In the genomic region with DNA sequence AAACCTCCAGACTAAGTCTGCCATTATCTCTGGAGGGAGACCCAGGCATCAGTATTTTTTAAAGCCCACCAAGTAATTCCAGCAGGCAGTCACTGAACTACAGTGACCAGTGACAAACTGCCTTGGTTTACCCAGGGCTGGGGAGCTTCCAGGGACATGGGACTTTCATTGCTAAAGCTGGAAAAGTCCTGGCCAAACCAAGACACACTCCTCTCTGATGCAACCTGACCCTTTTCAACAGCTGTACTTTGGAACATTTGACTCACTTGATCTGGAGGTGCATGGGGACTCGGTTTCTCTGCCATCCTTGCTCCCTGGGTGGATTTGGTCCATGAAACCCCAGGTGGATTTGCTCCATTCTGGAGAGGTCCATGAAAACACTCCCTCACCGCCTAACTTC, we compare ENCODE assay signal across 19 cellular contexts. TPM values are rescaled to one million over a fixed set of nuclear protein-coding genes. Genes with fewer than 3 reads are reported as not detected.
A peak's percentile ranks its signal among the peaks of the same experiment; 100 is the strongest.
DNase-seq lines count a peak whose midpoint lies in the region; ATAC-seq and TF ChIP-seq lines count a peak whose summit lies in the region.
"Had no signal": no experiment of that assay in that cellular context is flagged by ENCODE, and none has a peak within 500 bp of the region (broad histone marks: within the 10 kb centered on the region; RNA-seq: fewer than 3 reads in every experiment).

No MANE protein-coding gene starts in this region.

- no peaks in the 10 kb centered on the region for H3K9me2 ChIP-seq in OCI-LY1 (ENCODE audit: low read depth, low read length)

- peak; percentile 14 for DNase-seq in islet precursor cell
- no peak for DNase-seq in gastrocnemius medialis
- no peak for DNase-seq in NCI-H82 treated with DMSO at 0.1 percent for 48 hours (lab: John Stamatoyannopoulos, UW; ENCODE audit: unreplicated experiment)
- DNase-seq in anterior cingulate cortex (lab: John Stamatoyannopoulos, UW), result no peak
- no peak for DNase-seq in cerebellar cortex (ENCODE audit: low spot score)
- DNase-seq: AML-193; Caco-2; Calu3; CD4-positive, alpha-beta T cell; CD8-positive, alpha-beta T cell; DMS79 treated with DMSO at 0.1 percent for 48 hours; GF-D8 had no signal

- TF ChIP-seq CTCF in OCI-LY1 (IDR thresholded peaks at IDR 0.05; ENCODE audit: low read length) (no peak), gastrocnemius medialis (IDR thresholded peaks at IDR 0.05 in 4 of 5, conservative IDR thresholded peaks at IDR 0.05 in 1 of 5) (no peak)

- H2AFZ ChIP-seq in OCI-LY1 (ENCODE audit: low read length), result no peak overlapping the region

- H3K4me1 ChIP-seq in BLaER1 (peaks cover 79% of the 10 kb centered on the region), OCI-LY1 (ENCODE audit: insufficient read depth, low read length, severe bottlenecking) (peaks cover 82% of the 10 kb centered on the region), gastrocnemius medialis (no peaks in the 10 kb centered on the region)
- H3K4me1 ChIP-seq: A549, Caco-2 had no signal

- no peaks in the 10 kb centered on the region for H3K36me3 ChIP-seq in BLaER1
- no peaks in the 10 kb centered on the region for H3K36me3 ChIP-seq in OCI-LY1 (ENCODE audit: insufficient read depth, low read length)
- H3K36me3 ChIP-seq in gastrocnemius medialis, result no peaks in the 10 kb centered on the region

- H3K4me2 ChIP-seq in BLaER1, result peak overlapping the region; percentile 74
- no peak overlapping the region for H3K4me2 ChIP-seq in OCI-LY1 (ENCODE audit: low read length)
- H3K4me2 ChIP-seq: A549 had no signal

- in situ Hi-C loops in gastrocnemius medialis (cut with MboI; ENCODE audit: low sequenced_read_pairs in 4 of 4), result loop anchor here in 1 of 4 donors (10.0 kb wide), 1 partner anchor 232 kb away; no protein-coding TSS in a partner anchor

- peaks cover 8% of the 10 kb centered on the region; the same call in 1 of the 2 replicates for H3K9me3 ChIP-seq in BLaER1
- H3K9me3 ChIP-seq in OCI-LY1 (ENCODE audit: low read length), result no peaks in the 10 kb centered on the region
- H3K9me3 ChIP-seq in gastrocnemius medialis, result no peaks in the 10 kb centered on the region
- H3K9me3 ChIP-seq: A549, Caco-2 had no signal

- H4K20me1 ChIP-seq in BLaER1, result 0 out of 2 replicates have a peak, but pooled peaks cover 8% of the 10 kb centered on the region
- no peaks in the 10 kb centered on the region for H4K20me1 ChIP-seq in OCI-LY1 (ENCODE audit: insufficient read depth, low read length)

- H3F3A ChIP-seq in OCI-LY1 (ENCODE audit: insufficient read depth, low read length), result peaks cover 12% of the 10 kb centered on the region

- no peak overlapping the region for H3K27ac ChIP-seq in BLaER1
- H3K27ac ChIP-seq in OCI-LY1 (ENCODE audit: low read depth, low read length, poor library complexity, severe bottlenecking), result peak overlapping the region; percentile 94
- no peak overlapping the region for H3K27ac ChIP-seq in gastrocnemius medialis
- H3K27ac ChIP-seq: 22Rv1, A549, C4-2B had no signal

- no peak overlapping the region for H3K4me3 ChIP-seq in BLaER1
- no peak overlapping the region for H3K4me3 ChIP-seq in OCI-LY1 (ENCODE audit: low read depth, low read length, poor library complexity, severe bottlenecking)
- H3K4me3 ChIP-seq in gastrocnemius medialis, result no peak overlapping the region
- H3K4me3 ChIP-seq: A549 had no signal

- TF ChIP-seq POLR2A in gastrocnemius medialis (IDR thresholded peaks at IDR 0.05), result no peak

- H3K9ac ChIP-seq in BLaER1 (no peak overlapping the region), OCI-LY1 (ENCODE audit: low read length) (no peak overlapping the region; the same call in 1 of the 2 replicates)

- ATAC-seq in gastrocnemius medialis (peak; percentile 49 to 74), GM21786 (IDR thresholded peaks at IDR 0.05; ENCODE audit: unreplicated experiment) (no peak)
- ATAC-seq: A549; CD8-positive, alpha-beta T cell had no signal

- intact Hi-C loops in gastrocnemius medialis (cut with DNase I; ENCODE audit: low total_unique reads), result no loop called here

- H3K79me2 ChIP-seq in OCI-LY1 (ENCODE audit: insufficient read depth, low read length), result no peaks in the 10 kb centered on the region

- no peaks in the 10 kb centered on the region for H3K27me3 ChIP-seq in BLaER1
- no peaks in the 10 kb centered on the region for H3K27me3 ChIP-seq in OCI-LY1 (ENCODE audit: insufficient read depth, low read length)
- H3K27me3 ChIP-seq in gastrocnemius medialis, result no peaks in the 10 kb centered on the region

RNA-seq across cellular contexts. Expression of a gene that starts 7.0 kb away (rescaled TPM):
- 1 to 10 TPM in 1 of 4 donors, under 1 TPM in 2, not detected in 1; 0.18 to 1.4 (median 0.49) TPM for total RNA-seq in gastrocnemius medialis
- total RNA-seq: B cell; Caco-2; Calu3; CD4-positive, alpha-beta T cell; CD8-positive, alpha-beta T cell had no signal
